In genomic region chr2:31219131-31219969, GRCh38 we compare ENCODE assay signal across 11 cellular contexts. TPM values are rescaled to one million over a fixed set of nuclear protein-coding genes. Genes with fewer than 3 reads are reported as not detected.
DNase-seq lines count a peak whose midpoint lies in the region; ATAC-seq, FAIRE-seq and TF ChIP-seq lines count a peak whose summit lies in the region.
"Had no signal": no experiment of that assay in that cellular context is flagged by ENCODE, and none has a peak within 500 bp of the region (broad histone marks: within the 10 kb centered on the region; RNA-seq: fewer than 3 reads in every experiment).

No MANE protein-coding gene starts in this region.

- no peaks in the 10 kb centered on the region for H3K9me3 ChIP-seq in BLaER1

- no TSS peak for BruUV-seq in MCF 10A (replicated peaks; lab: Mats Ljungman, UMichigan)

- H3K4me2 ChIP-seq in BLaER1: peak overlapping the region; percentile 86

- H3K27me3 Mint-ChIP-seq in MCF 10A (ENCODE audit: insufficient read depth, unreplicated experiment): peaks cover 68% of the 10 kb centered on the region

- ATAC-seq in GM19351 (IDR thresholded peaks at IDR 0.05; ENCODE audit: unreplicated experiment) (peak; percentile 70), HG03095 (IDR thresholded peaks at IDR 0.05; ENCODE audit: unreplicated experiment) (peak; percentile 74)

- peaks cover 98% of the 10 kb centered on the region for H3K4me1 ChIP-seq in BLaER1

- H3K4me3 Mint-ChIP-seq in MCF 10A (ENCODE audit: unreplicated experiment): no peak overlapping the region
- H3K4me3 Mint-ChIP-seq: activated T-cell treated with anti-CD3 and anti-CD28 coated beads, Interleukin-2, amount 50 U/mL, for 72 hours had no signal

- no peaks in the 10 kb centered on the region for H3K36me3 ChIP-seq in BLaER1

- H3K9ac ChIP-seq in BLaER1: peak overlapping the region; percentile 72

- CTCF ChIA-PET in MCF 10A (lab: Yijun Ruan, JAX): no interaction called here

- H3K9me3 Mint-ChIP-seq in MCF 10A (ENCODE audit: unreplicated experiment): no peaks in the 10 kb centered on the region
- H3K9me3 Mint-ChIP-seq: activated T-cell treated with anti-CD3 and anti-CD28 coated beads, Interleukin-2, amount 50 U/mL, for 72 hours had no signal

- no peak for TF ChIP-seq CTCF in coronary artery (IDR thresholded peaks at IDR 0.05)
- no peak for TF ChIP-seq CTCF in MCF 10A (IDR thresholded peaks at IDR 0.05; ENCODE audit: unreplicated experiment)
- TF ChIP-seq CTCF in dorsolateral prefrontal cortex (IDR thresholded peaks at IDR 0.05 in 54 of 56, conservative IDR thresholded peaks at IDR 0.05 in 2 of 56; ENCODE audit: low read depth in 1 of 56, partially characterized antibody in 56 of 56): no peak
- no peak for TF ChIP-seq CTCF in D721Med (IDR thresholded peaks at IDR 0.05; ENCODE audit: insufficient read depth, missing control alignments)

- peak overlapping the region; percentile 27; the same call in 1 of the 2 replicates for H3K4me3 ChIP-seq in BLaER1
- H3K4me3 ChIP-seq in coronary artery: no peak overlapping the region
- H3K4me3 ChIP-seq in dorsolateral prefrontal cortex: no peak overlapping the region

- H3K27me3 ChIP-seq in BLaER1: no peaks in the 10 kb centered on the region
- no peaks in the 10 kb centered on the region for H3K27me3 ChIP-seq in dorsolateral prefrontal cortex

- no peak for FAIRE-seq in D721Med (lab: Jason Lieb, UNC)
- FAIRE-seq: frontal cortex had no signal

- no peaks in the 10 kb centered on the region for H3K4me1 Mint-ChIP-seq in MCF 10A (ENCODE audit: insufficient read depth, unreplicated experiment)

- POLR2A ChIA-PET in MCF 10A (lab: Yijun Ruan, JAX): no interaction called here

- peak; percentile 38 for DNase-seq in coronary artery (ENCODE audit: low spot score)
- DNase-seq in RKO (ENCODE audit: low spot score): no peak
- DNase-seq in MCF 10A (ENCODE audit: unreplicated experiment): no peak
- no peak for DNase-seq in dorsolateral prefrontal cortex
- no peak for DNase-seq in D721Med (ENCODE audit: insufficient read length, low spot score)
- DNase-seq: activated T-cell treated with anti-CD3 and anti-CD28 coated beads, Interleukin-2, amount 50 U/mL, for 72 hours had no signal

- peaks cover 6% of the 10 kb centered on the region for H3K36me3 Mint-ChIP-seq in MCF 10A (ENCODE audit: insufficient read depth, unreplicated experiment)

- no peaks in the 10 kb centered on the region for H4K20me1 ChIP-seq in BLaER1

- peak overlapping the region; percentile 90 for H3K27ac ChIP-seq in BLaER1
- no peak overlapping the region for H3K27ac ChIP-seq in coronary artery
- no peak overlapping the region for H3K27ac ChIP-seq in dorsolateral prefrontal cortex
- H3K27ac ChIP-seq: C4-2B had no signal

- H3K27ac Mint-ChIP-seq in MCF 10A (ENCODE audit: low read depth, unreplicated experiment): no peak overlapping the region
- H3K27ac Mint-ChIP-seq: activated T-cell treated with anti-CD3 and anti-CD28 coated beads, Interleukin-2, amount 50 U/mL, for 72 hours had no signal

- intact Hi-C loops in MCF 10A (cut with micrococcal nuclease) (no loop called here), dorsolateral prefrontal cortex (cut with DNase I) (no loop called here)

RNA-seq across cellular contexts. Expression of gene CAPN14, which starts 2.0 kb away (rescaled TPM):
- total RNA-seq in MCF 10A (2022) (not detected in 2 replicates), dorsolateral prefrontal cortex (1 to 10 TPM in 85 of 120 experiments, under 1 TPM in 35; 0.26 to 3.4 (median 1.3) TPM)

RNA-seq across cellular contexts. Expression of gene EHD3, which starts 14.6 kb away (rescaled TPM):
- total RNA-seq in MCF 10A (2022): 0.49 and 0.86 TPM in 2 replicates
- total RNA-seq in dorsolateral prefrontal cortex: 100 to 1,000 TPM in 46 of 120 experiments, 10 to 100 TPM in 74; 35.8 to 122 (median 93.2) TPM

Comparison
In these comparisons a context has a peak if more than half of its experiments do, and no peak if none do; other contexts are left out.
1. RNA of gene EHD3, which starts 14.6 kb away (total RNA-seq): 35.8 to 122 TPM in dorsolateral prefrontal cortex; 0.49 to 0.86 TPM in MCF 10A; every median in the first group is over 10 times any median in the second.